ENCODE assay signal across 8 cellular contexts in the genomic region with DNA sequence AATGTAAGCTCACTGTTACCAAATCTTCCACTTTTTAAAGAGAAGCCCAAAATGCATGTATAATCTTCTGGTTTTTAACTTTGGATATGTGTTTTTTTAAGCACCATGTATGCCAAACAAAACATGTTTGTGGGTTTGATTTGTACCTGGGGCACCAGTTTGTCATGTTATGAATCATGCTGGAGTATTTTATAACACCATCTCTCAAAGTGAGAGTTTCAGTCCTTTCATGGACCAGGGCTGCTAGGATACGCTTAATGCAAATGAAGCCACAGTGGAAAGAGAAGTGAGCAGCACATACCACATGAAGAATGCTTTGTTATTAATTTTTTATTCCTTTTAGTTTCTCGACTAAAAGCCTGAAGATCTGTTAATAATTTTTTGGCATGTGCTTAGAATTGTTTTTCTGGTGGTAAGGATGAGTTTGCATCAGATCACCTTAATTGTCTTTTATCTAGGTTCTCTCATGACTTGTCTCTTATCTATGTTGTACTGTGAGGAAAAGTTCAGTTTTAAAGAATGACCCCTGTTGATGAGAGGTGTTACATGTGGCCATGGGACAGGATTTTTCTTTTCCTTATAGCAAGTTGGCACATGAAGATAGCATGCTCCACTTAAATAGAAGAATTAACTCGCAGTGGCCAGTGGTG. TPM values are rescaled to one million over a fixed set of nuclear protein-coding genes. Genes with fewer than 3 reads are reported as not detected.
DNase-seq lines count a peak whose midpoint lies in the region; ATAC-seq and TF ChIP-seq lines count a peak whose summit lies in the region.

No MANE protein-coding gene starts in this region.

- peak; percentile 79 for DNase-seq in MCF 10A (ENCODE audit: unreplicated experiment)
- DNase-seq in breast epithelium (ENCODE audit: low spot score in 2 of 2) = no peak
- no peak for DNase-seq in T-helper 17 cell
- DNase-seq in stimulated activated naive B cell treated with anti-CD40 and anti-IgM and Interleukin-4, amounts not matched to agents 10 μg/mL and 1 μg/mL and 100 μg/mL, for 72 hours = peak; percentile 51
- DNase-seq in NCI-H524 treated with DMSO at 0.1 percent for 48 hours (lab: John Stamatoyannopoulos, UW) = no peak
- no peak for DNase-seq in HCEC 1CT
- DNase-seq in amygdala (lab: John Stamatoyannopoulos, UW) = no peak

- no peak for TF ChIP-seq POLR2A in breast epithelium (IDR thresholded peaks at IDR 0.05)

- H3K27ac Mint-ChIP-seq in MCF 10A (ENCODE audit: low read depth, unreplicated experiment) (no peak overlapping the region), T-helper 17 cell (peak overlapping the region; percentile 96)
- H3K27ac Mint-ChIP-seq in stimulated activated naive B cell treated with anti-CD40 and anti-IgM and Interleukin-4, amounts not matched to agents 10 μg/mL and 1 μg/mL and 100 μg/mL, for 72 hours = peak overlapping the region; percentile 72

- no peak for TF ChIP-seq CTCF in MCF 10A (IDR thresholded peaks at IDR 0.05; ENCODE audit: unreplicated experiment)
- TF ChIP-seq CTCF in breast epithelium (IDR thresholded peaks at IDR 0.05) = no peak

- CTCF ChIA-PET in MCF 10A (lab: Yijun Ruan, JAX) = interaction anchor here (0.7 kb wide), 1 partner anchor 61 kb away, joined by 3 read pairs; no protein-coding TSS in a partner anchor

- H3K9me3 ChIP-seq in breast epithelium = no peaks in the 10 kb centered on the region
- no peaks in the 10 kb centered on the region for H3K9me3 ChIP-seq in T-helper 17 cell (ENCODE audit: control insufficient read depth, low read length, poor library complexity, severe bottlenecking)

- no peaks in the 10 kb centered on the region for H3K9me3 Mint-ChIP-seq in MCF 10A (ENCODE audit: unreplicated experiment)
- H3K9me3 Mint-ChIP-seq in stimulated activated naive B cell treated with anti-CD40 and anti-IgM and Interleukin-4, amounts not matched to agents 10 μg/mL and 1 μg/mL and 100 μg/mL, for 72 hours = no peaks in the 10 kb centered on the region

- H3K36me3 ChIP-seq in breast epithelium = no peaks in the 10 kb centered on the region

- H3K27me3 Mint-ChIP-seq in MCF 10A (ENCODE audit: insufficient read depth, unreplicated experiment) (no peaks in the 10 kb centered on the region), T-helper 17 cell (no peaks in the 10 kb centered on the region)
- no peaks in the 10 kb centered on the region for H3K27me3 Mint-ChIP-seq in stimulated activated naive B cell treated with anti-CD40 and anti-IgM and Interleukin-4, amounts not matched to agents 10 μg/mL and 1 μg/mL and 100 μg/mL, for 72 hours

- BruUV-seq in MCF 10A (replicated peaks; lab: Mats Ljungman, UMichigan) = no TSS peak

- no peaks in the 10 kb centered on the region for H3K27me3 ChIP-seq in breast epithelium

- peaks cover 47% of the 10 kb centered on the region for H3K4me1 Mint-ChIP-seq in MCF 10A (ENCODE audit: insufficient read depth, unreplicated experiment)
- peaks cover 32% of the 10 kb centered on the region for H3K4me1 Mint-ChIP-seq in T-helper 17 cell
- H3K4me1 Mint-ChIP-seq in stimulated activated naive B cell treated with anti-CD40 and anti-IgM and Interleukin-4, amounts not matched to agents 10 μg/mL and 1 μg/mL and 100 μg/mL, for 72 hours = peaks cover 25 to 51% of the 10 kb centered on the region in 2 donors

- no peak overlapping the region for H3K4me3 ChIP-seq in breast epithelium

- peak; percentile 50 for ATAC-seq in HG02938 (IDR thresholded peaks at IDR 0.05; ENCODE audit: unreplicated experiment)
- ATAC-seq in T-helper 17 cell = no peak
- ATAC-seq in stimulated activated naive B cell treated with anti-CD40 and anti-IgM and Interleukin-4, amounts not matched to agents 10 μg/mL and 1 μg/mL and 100 μg/mL, for 72 hours (replicated peaks) = peak; percentile 66

- intact Hi-C loops in MCF 10A (cut with micrococcal nuclease) (loop anchor here (1.0 to 5.0 kb wide), 3 partner anchors 65 to 840 kb away; partner anchors contain the start of genes CACYBP, GAS5 and ZBTB37), breast epithelium (cut with DNase I; ENCODE audit: low total_unique reads) (loop anchor here (5.0 kb wide), 1 partner anchor 455 kb away; no protein-coding TSS in a partner anchor)

- H3K4me1 ChIP-seq in breast epithelium = no peaks in the 10 kb centered on the region

- POLR2A ChIA-PET in MCF 10A (lab: Yijun Ruan, JAX) = interaction anchor here (0.5 to 1.8 kb wide), 8 partner anchors 12 to 593 kb away, joined by 3 to 10 read pairs (median 4); partner anchors contain the start of gene RC3H1

- H3K4me3 Mint-ChIP-seq in MCF 10A (ENCODE audit: unreplicated experiment) (no peak overlapping the region), T-helper 17 cell (no peak overlapping the region)
- peak overlapping the region; percentile 46 to 48 for H3K4me3 Mint-ChIP-seq in stimulated activated naive B cell treated with anti-CD40 and anti-IgM and Interleukin-4, amounts not matched to agents 10 μg/mL and 1 μg/mL and 100 μg/mL, for 72 hours

- H3K36me3 Mint-ChIP-seq in MCF 10A (ENCODE audit: insufficient read depth, unreplicated experiment) = no peaks in the 10 kb centered on the region
- no peaks in the 10 kb centered on the region for H3K36me3 Mint-ChIP-seq in T-helper 17 cell (ENCODE audit: low read depth)
- H3K36me3 Mint-ChIP-seq in stimulated activated naive B cell treated with anti-CD40 and anti-IgM and Interleukin-4, amounts not matched to agents 10 μg/mL and 1 μg/mL and 100 μg/mL, for 72 hours = peaks cover 0 to 15% of the 10 kb centered on the region in 2 donors

- no peak overlapping the region for H3K27ac ChIP-seq in breast epithelium

RNA-seq across cellular contexts. Expression of gene RABGAP1L, which starts 2.0 kb away (rescaled TPM):
- total RNA-seq in MCF 10A (2022) (18.2 and 19.0 TPM in 2 replicates), breast epithelium (10 to 100 TPM; 41.3 to 83.7 (median 49.5) TPM), T-helper 17 cell (100 to 1,000 TPM; 112 to 120 TPM)

Comparison
In these comparisons a context has a peak if more than half of its experiments do, and no peak if none do; other contexts are left out.
1. DNase-seq: peak in MCF 10A (single experiment) and stimulated activated naive B cell treated with anti-CD40 and anti-IgM and Interleukin-4, amounts not matched to agents 10 μg/mL and 1 μg/mL and 100 μg/mL, for 72 hours (single experiment); none in breast epithelium (0 of 2), T-helper 17 cell (0 of 3), NCI-H524 treated with DMSO at 0.1 percent for 48 hours (single experiment), HCEC 1CT (single experiment) and amygdala (0 of 56).
2. H3K4me3 Mint-ChIP-seq: peak in stimulated activated naive B cell treated with anti-CD40 and anti-IgM and Interleukin-4, amounts not matched to agents 10 μg/mL and 1 μg/mL and 100 μg/mL, for 72 hours (2 of 2); none in MCF 10A (single experiment) and T-helper 17 cell (single experiment).